ENCODE assay signal across 9 cellular contexts in the genomic region with DNA sequence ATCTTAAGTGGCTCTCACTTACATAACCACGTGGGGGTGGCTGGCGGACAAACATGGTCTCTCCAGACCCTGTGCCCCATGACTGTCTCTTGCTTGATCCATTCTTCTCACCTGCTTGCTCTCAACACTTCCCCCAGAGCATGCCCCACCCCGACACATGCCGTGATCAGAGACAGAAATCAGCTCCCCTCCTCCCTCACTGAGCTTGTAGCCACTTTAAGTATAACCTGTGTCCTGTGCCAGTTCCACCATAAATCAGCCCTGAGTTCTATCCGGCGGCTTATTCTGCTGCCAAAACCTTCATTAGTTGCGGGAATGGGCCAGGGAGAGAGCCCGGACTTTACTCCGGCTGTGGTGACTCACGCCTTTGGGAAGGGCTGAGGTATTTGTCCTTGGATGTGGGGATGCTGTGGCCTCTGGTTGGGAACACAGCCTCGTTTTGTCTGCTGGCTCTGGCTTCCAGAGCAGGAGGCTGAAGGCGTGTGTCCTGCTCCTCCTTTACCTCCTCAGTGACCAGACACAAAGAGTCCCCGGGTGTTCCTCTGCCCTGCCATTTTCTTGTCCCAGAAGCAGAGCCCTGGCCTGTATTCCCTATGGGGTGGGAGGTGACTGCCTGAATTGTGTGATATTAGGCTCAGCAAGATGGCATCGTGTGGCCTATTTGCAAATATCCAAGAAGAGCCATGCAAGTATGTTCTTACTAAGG. TPM values are rescaled to one million over a fixed set of nuclear protein-coding genes. Genes with fewer than 3 reads are reported as not detected.
DNase-seq lines count a peak whose midpoint lies in the region; ATAC-seq and TF ChIP-seq lines count a peak whose summit lies in the region.
"Had no signal": no experiment of that assay in that cellular context is flagged by ENCODE, and none has a peak within 500 bp of the region (broad histone marks: within the 10 kb centered on the region; RNA-seq: fewer than 3 reads in every experiment).

No MANE protein-coding gene starts in this region.

- peak; percentile 27 for DNase-seq in brain microvascular endothelial cell
- peak; percentile 75 to 92 for DNase-seq in left colon
- DNase-seq in tibial artery, result peak; percentile 88 to 94
- no peak for DNase-seq in activated naive CD4-positive, alpha-beta T cell treated with Interleukin-2 at 50 U/mL for 16 hours
- DNase-seq in foreskin melanocyte, result no peak
- DNase-seq: activated CD4-positive, alpha-beta memory T cell treated with anti-CD3 and anti-CD28 coated beads, Interleukin-2, amount 10 ng/mL, durations not matched to agents 7 days and 5 days had no signal

- in situ Hi-C loops in brain microvascular endothelial cell (cut with HindIII; ENCODE audit: low pct_ligation_motif_present, low sequenced_read_pairs), result loop anchor here (25.0 kb wide), 1 partner anchor 124 kb away; a partner anchor contains a TSS

- H3K27ac ChIP-seq in HEK293 (ENCODE audit: extremely low read depth, low read depth, low read length), result no peak overlapping the region
- no peak overlapping the region for H3K27ac ChIP-seq in brain microvascular endothelial cell
- peak overlapping the region; percentile 75 to 76 for H3K27ac ChIP-seq in tibial artery

- POLR2A ChIA-PET in HEK293 (lab: Yijun Ruan, JAX), result interaction anchor here (1.1 to 1.3 kb wide), 3 partner anchors 18 to 145 kb away, joined by 3 read pairs; a partner anchor contains a TSS

- intact Hi-C loops in left colon (cut with DNase I, micrococcal nuclease), result no loop called here
- intact Hi-C loops in tibial artery (cut with DNase I; ENCODE audit: low total_unique reads), result loop anchor here (5.0 to 10.0 kb wide), 3 partner anchors 52 to 202 kb away; a partner anchor contains a TSS

- no peaks in the 10 kb centered on the region for H3K9me3 ChIP-seq in HEK293 (ENCODE audit: control insufficient read depth, insufficient read depth, low read depth, low read length)
- no peaks in the 10 kb centered on the region for H3K9me3 ChIP-seq in tibial artery

- H3K36me3 ChIP-seq in HEK293 (ENCODE audit: control insufficient read depth in 2 of 2, insufficient read depth in 1 of 2, low read length in 2 of 2) (no peaks in the 10 kb centered on the region), brain microvascular endothelial cell (replicated peaks) (no peaks in the 10 kb centered on the region), tibial artery (peaks cover 0 to 3% (median 0%) of the 10 kb centered on the region in 3 donors)

- CTCF ChIA-PET in HEK293 (lab: Yijun Ruan, JAX), result interaction anchor here (0.9 to 5.0 kb wide), 9 partner anchors 8 to 207 kb away, joined by 3 to 32 read pairs (median 4); a partner anchor contains a TSS

- H3K27me3 ChIP-seq in brain microvascular endothelial cell (replicated peaks) (no peaks in the 10 kb centered on the region), tibial artery (no peaks in the 10 kb centered on the region)

- H3K4me1 ChIP-seq in HEK293 (ENCODE audit: control insufficient read depth, insufficient read depth, low read length), result peaks cover 6% of the 10 kb centered on the region; the same call in 1 of the 2 replicates
- peaks cover 3 to 46% (median 34%) of the 10 kb centered on the region in 4 donors for H3K4me1 ChIP-seq in tibial artery

- H3K4me3 ChIP-seq in HEK293 (ENCODE audit: low read depth, low read length) (no peak overlapping the region), brain microvascular endothelial cell (ENCODE audit: low read depth, low read length) (no peak overlapping the region), tibial artery (no peak overlapping the region)

- ATAC-seq in left colon, result peak; percentile 76
- ATAC-seq in HG02678 (IDR thresholded peaks at IDR 0.05; ENCODE audit: unreplicated experiment), result no peak
- ATAC-seq in GM21619 (IDR thresholded peaks at IDR 0.05; ENCODE audit: unreplicated experiment), result no peak

- TF ChIP-seq CTCF in HEK293 (tag by site-specific recombination; IDR thresholded peaks at IDR 0.05) (no peak), brain microvascular endothelial cell (IDR thresholded peaks at IDR 0.05; ENCODE audit: low read depth, low read length, missing control alignments) (no peak), tibial artery (IDR thresholded peaks at IDR 0.05) (no peak)

TF ChIP-seq in HEK293, 187 proteins besides CTCF, POLR2A, EP300 and RAD21:
- TF ChIP-seq ZFP69B (tag by site-specific recombination; IDR thresholded peaks at IDR 0.05) (peak; percentile 91), SP7 (tag by site-specific recombination; IDR thresholded peaks at IDR 0.05) (peak; percentile 78), ZBTB20 (tag by site-specific recombination; IDR thresholded peaks at IDR 0.05) (no peak), ZNF600 (tag by site-specific recombination; IDR thresholded peaks at IDR 0.05) (peak; percentile 85), ZNF366 (tag by site-specific recombination; conservative IDR thresholded peaks at IDR 0.05) (peak; percentile 43; the same call in 1 of the 2 replicates), ZNF214 (tag by site-specific recombination; IDR thresholded peaks at IDR 0.05; ENCODE audit: borderline replicate concordance) (no peak), ZNF777 (tag by site-specific recombination; IDR thresholded peaks at IDR 0.05; ENCODE audit: borderline replicate concordance) (no peak), ZNF10 (tag by site-specific recombination; IDR thresholded peaks at IDR 0.05) (0 out of 2 replicates have a peak, but pooled peaks have one; percentile 52), ZNF274 (IDR thresholded peaks at IDR 0.05; ENCODE audit: low read length) (no peak), ZNF274 (tag by site-specific recombination; IDR thresholded peaks at IDR 0.05; ENCODE audit: borderline replicate concordance) (no peak), ZNF350 (tag by site-specific recombination; IDR thresholded peaks at IDR 0.05) (no peak), GLIS1 (tag by site-specific recombination; IDR thresholded peaks at IDR 0.05) (no peak), ZNF426 (tag by site-specific recombination; IDR thresholded peaks at IDR 0.05) (no peak)
- TF ChIP-seq, protein P1, sequence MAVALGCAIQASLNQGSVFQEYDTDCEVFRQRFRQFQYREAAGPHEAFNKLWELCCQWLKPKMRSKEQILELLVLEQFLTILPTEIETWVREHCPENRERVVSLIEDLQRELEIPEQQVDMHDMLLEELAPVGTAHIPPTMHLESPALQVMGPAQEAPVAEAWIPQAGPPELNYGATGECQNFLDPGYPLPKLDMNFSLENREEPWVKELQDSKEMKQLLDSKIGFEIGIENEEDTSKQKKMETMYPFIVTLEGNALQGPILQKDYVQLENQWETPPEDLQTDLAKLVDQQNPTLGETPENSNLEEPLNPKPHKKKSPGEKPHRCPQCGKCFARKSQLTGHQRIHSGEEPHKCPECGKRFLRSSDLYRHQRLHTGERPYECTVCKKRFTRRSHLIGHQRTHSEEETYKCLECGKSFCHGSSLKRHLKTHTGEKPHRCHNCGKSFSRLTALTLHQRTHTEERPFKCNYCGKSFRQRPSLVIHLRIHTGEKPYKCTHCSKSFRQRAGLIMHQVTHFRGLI (tag by site-specific recombination; IDR thresholded peaks at IDR 0.05), result 0 out of 2 replicates have a peak, but pooled peaks have one; percentile 28
- TF ChIP-seq, protein P2, sequence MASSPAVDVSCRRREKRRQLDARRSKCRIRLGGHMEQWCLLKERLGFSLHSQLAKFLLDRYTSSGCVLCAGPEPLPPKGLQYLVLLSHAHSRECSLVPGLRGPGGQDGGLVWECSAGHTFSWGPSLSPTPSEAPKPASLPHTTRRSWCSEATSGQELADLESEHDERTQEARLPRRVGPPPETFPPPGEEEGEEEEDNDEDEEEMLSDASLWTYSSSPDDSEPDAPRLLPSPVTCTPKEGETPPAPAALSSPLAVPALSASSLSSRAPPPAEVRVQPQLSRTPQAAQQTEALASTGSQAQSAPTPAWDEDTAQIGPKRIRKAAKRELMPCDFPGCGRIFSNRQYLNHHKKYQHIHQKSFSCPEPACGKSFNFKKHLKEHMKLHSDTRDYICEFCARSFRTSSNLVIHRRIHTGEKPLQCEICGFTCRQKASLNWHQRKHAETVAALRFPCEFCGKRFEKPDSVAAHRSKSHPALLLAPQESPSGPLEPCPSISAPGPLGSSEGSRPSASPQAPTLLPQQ (tag by site-specific recombination; IDR thresholded peaks at IDR 0.05), result peak; percentile 76; the same call in 1 of the 2 replicates
- TF ChIP-seq, protein P3, sequence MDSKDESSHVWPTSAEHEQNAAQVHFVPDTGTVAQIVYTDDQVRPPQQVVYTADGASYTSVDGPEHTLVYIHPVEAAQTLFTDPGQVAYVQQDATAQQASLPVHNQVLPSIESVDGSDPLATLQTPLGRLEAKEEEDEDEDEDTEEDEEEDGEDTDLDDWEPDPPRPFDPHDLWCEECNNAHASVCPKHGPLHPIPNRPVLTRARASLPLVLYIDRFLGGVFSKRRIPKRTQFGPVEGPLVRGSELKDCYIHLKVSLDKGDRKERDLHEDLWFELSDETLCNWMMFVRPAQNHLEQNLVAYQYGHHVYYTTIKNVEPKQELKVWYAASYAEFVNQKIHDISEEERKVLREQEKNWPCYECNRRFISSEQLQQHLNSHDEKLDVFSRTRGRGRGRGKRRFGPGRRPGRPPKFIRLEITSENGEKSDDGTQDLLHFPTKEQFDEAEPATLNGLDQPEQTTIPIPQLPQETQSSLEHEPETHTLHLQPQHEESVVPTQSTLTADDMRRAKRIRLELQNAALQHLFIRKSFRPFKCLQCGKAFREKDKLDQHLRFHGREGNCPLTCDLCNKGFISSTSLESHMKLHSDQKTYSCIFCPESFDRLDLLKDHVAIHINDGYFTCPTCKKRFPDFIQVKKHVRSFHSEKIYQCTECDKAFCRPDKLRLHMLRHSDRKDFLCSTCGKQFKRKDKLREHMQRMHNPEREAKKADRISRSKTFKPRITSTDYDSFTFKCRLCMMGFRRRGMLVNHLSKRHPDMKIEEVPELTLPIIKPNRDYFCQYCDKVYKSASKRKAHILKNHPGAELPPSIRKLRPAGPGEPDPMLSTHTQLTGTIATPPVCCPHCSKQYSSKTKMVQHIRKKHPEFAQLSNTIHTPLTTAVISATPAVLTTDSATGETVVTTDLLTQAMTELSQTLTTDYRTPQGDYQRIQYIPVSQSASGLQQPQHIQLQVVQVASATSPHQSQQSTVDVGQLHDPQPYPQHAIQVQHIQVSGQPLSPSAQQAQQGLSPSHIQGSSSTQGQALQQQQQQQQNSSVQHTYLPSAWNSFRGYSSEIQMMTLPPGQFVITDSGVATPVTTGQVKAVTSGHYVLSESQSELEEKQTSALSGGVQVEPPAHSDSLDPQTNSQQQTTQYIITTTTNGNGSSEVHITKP (tag by site-specific recombination; IDR thresholded peaks at IDR 0.05), result peak; percentile 81

RNA-seq across cellular contexts. Expression of a gene that starts 21.1 kb away (rescaled TPM):
- 10 to 100 TPM; 23.9 to 28.8 TPM for total RNA-seq in left colon

RNA-seq across cellular contexts. Expression of a gene that starts 32.8 kb away (rescaled TPM):
- 100 to 1,000 TPM in 1 of 2 donors, 10 to 100 TPM in 1; 90.0 to 110 TPM for total RNA-seq in left colon

RNA-seq across cellular contexts. Expression of a gene that starts 52.0 kb away (rescaled TPM):
- 100 to 1,000 TPM; 251 to 373 TPM for total RNA-seq in left colon

Comparison
In these comparisons a context has a peak if more than half of its experiments do, and no peak if none do; other contexts are left out.
1. H3K27ac ChIP-seq: peak in tibial artery (2 of 2); none in HEK293 (single experiment) and brain microvascular endothelial cell (single experiment).
2. DNase-seq: peak in brain microvascular endothelial cell (single experiment), left colon (2 of 2) and tibial artery (2 of 2); none in activated naive CD4-positive, alpha-beta T cell treated with Interleukin-2 at 50 U/mL for 16 hours (single experiment) and foreskin melanocyte (single experiment).